17 cellular contexts compared by ENCODE assay signal in genomic region chr1:38508272-38508671, GRCh38.
A peak's percentile ranks its signal among the peaks of the same experiment; 100 is the strongest.
DNase-seq lines count a peak whose midpoint lies in the region; ATAC-seq, FAIRE-seq and TF ChIP-seq lines count a peak whose summit lies in the region.
"Had no signal": no experiment of that assay in that cellular context is flagged by ENCODE, and none has a peak within 500 bp of the region (broad histone marks: within the 10 kb centered on the region; RNA-seq: fewer than 3 reads in every experiment).

No MANE protein-coding gene starts in this region.

- no peak for ATAC-seq in GM21576 (IDR thresholded peaks at IDR 0.05; ENCODE audit: unreplicated experiment)

- H3K9me3 ChIP-seq in OCI-LY3 (ENCODE audit: insufficient read depth, low read length) = no peaks in the 10 kb centered on the region

- no peaks in the 10 kb centered on the region for H4K20me1 ChIP-seq in OCI-LY3 (ENCODE audit: insufficient read depth, low read length)

- H3K27ac ChIP-seq in OCI-LY3 (ENCODE audit: low read length) = no peak overlapping the region
- H3K27ac ChIP-seq: C4-2B, HL-60 had no signal

- H3K9ac ChIP-seq in OCI-LY3 (ENCODE audit: low read length) = no peak overlapping the region

- no peak overlapping the region for H2AFZ ChIP-seq in OCI-LY3 (ENCODE audit: low read depth, low read length)

- no peak for TF ChIP-seq CTCF in OCI-LY3 (IDR thresholded peaks at IDR 0.05; ENCODE audit: low read depth, low read length)

- H3K79me2 ChIP-seq in OCI-LY3 (ENCODE audit: low read length) = no peaks in the 10 kb centered on the region

- no peak for FAIRE-seq in urothelium cell line (lab: Jason Lieb, UNC)
- FAIRE-seq: G401.6, GM12892, GM19239 had no signal

- DNase-seq in NOMO-1 (lab: John Stamatoyannopoulos, UW; ENCODE audit: unreplicated experiment in 2 of 2) = peak; percentile 42 to 56
- DNase-seq in NOMO-1 treated with dmso at 0.1 percent for 144 hours (lab: John Stamatoyannopoulos, UW; ENCODE audit: unreplicated experiment) = no peak
- DNase-seq in kidney tubule cell (ENCODE audit: low spot score) = peak; percentile 21
- peak; percentile 13 for DNase-seq in urothelium cell line (ENCODE audit: low spot score)
- no peak for DNase-seq in activated T-cell treated with anti-CD3 and anti-CD28 coated beads, Interleukin-2, amount 50 U/mL, for 1 hour
- DNase-seq in amygdala (lab: John Stamatoyannopoulos, UW) = no peak
- DNase-seq: NCI-H1092, NCI-H187, NCI-H2171, NCI-H524 treated with DMSO at 0.1 percent for 48 hours had no signal

- peaks cover 7% of the 10 kb centered on the region for H3K4me1 ChIP-seq in OCI-LY3 (ENCODE audit: low read length)

- H3K4me2 ChIP-seq in OCI-LY3 (ENCODE audit: low read length) = peak overlapping the region; percentile 1; the same call in 1 of the 2 replicates

- no peak overlapping the region for H3K4me3 ChIP-seq in OCI-LY3 (ENCODE audit: low read length)

- H3K36me3 ChIP-seq in OCI-LY3 (replicated peaks; ENCODE audit: low read depth, low read length) = no peaks in the 10 kb centered on the region

- H3K27me3 ChIP-seq in OCI-LY3 (ENCODE audit: low read depth, low read length) = peaks cover 11% of the 10 kb centered on the region

Comparison
In these comparisons a context has a peak if more than half of its experiments do, and no peak if none do; other contexts are left out.
1. DNase-seq: peak in NOMO-1 (2 of 2), kidney tubule cell (single experiment) and urothelium cell line (single experiment); none in NOMO-1 treated with dmso at 0.1 percent for 144 hours (single experiment), activated T-cell treated with anti-CD3 and anti-CD28 coated beads, Interleukin-2, amount 50 U/mL, for 1 hour (single experiment) and amygdala (0 of 56).